1 cellular context compared by ENCODE assay signal in genomic region chr6:99609839-99610489, GRCh38.
TF ChIP-seq lines count a peak whose summit lies in the region.

No MANE protein-coding gene starts in this region.

TF ChIP-seq in H1, 55 proteins besides CTCF, POLR2A, EP300 and RAD21:
- no peak for TF ChIP-seq ZNF274 (IDR thresholded peaks at IDR 0.05; ENCODE audit: borderline replicate concordance, extremely low read depth, low read length)
- TF ChIP-seq RXRA (IDR thresholded peaks at IDR 0.05; ENCODE audit: insufficient read depth, low read depth, low read length), result no peak
- peak; percentile 97 for TF ChIP-seq CHD7 (IDR thresholded peaks at IDR 0.05; ENCODE audit: insufficient replicate concordance, low read length)
